ENCODE assay signal across 29 cellular contexts in genomic region chr10:25504838-25505237, GRCh38.
"Had no signal": no experiment of that assay in that cellular context is flagged by ENCODE, and none has a peak within 500 bp of the region (broad histone marks: within the 10 kb centered on the region; RNA-seq: fewer than 3 reads in every experiment).

No MANE protein-coding gene starts in this region.

- DNase-seq: colonic mucosa; cortex of kidney; dermis blood vessel endothelial cell; dorsolateral prefrontal cortex; effector CD4-positive, alpha-beta T cell; effector CD8-positive, alpha-beta T cell; effector memory CD4-positive, alpha-beta T cell; effector memory CD8-positive, alpha-beta T cell; endodermal cell; erythroblast; esophagus squamous epithelium; foreskin fibroblast; foreskin keratinocyte; foreskin melanocyte; gastrocnemius medialis; glutamatergic neuron; head of caudate nucleus; heart left ventricle; heart right ventricle had no signal

- H3K27me3 Mint-ChIP-seq: dendritic cell treated with granulocyte-macrophage colony-stimulating factor and Interleukin-4, amounts not matched to agents 40 ng/mL and 50 ng/mL, for 4 days; effector memory CD8-positive, alpha-beta T cell had no signal

- H3K4me3 ChIP-seq: colonic mucosa, coronary artery, dorsolateral prefrontal cortex, esophagus muscularis mucosa, esophagus squamous epithelium, gastrocnemius medialis, gastroesophageal sphincter, heart left ventricle, heart right ventricle had no signal

- H3K9me3 ChIP-seq: colonic mucosa, esophagus muscularis mucosa, esophagus squamous epithelium, gastrocnemius medialis, gastroesophageal sphincter, heart left ventricle, heart right ventricle had no signal

- H3K9me3 Mint-ChIP-seq: dendritic cell treated with granulocyte-macrophage colony-stimulating factor and Interleukin-4, amounts not matched to agents 40 ng/mL and 50 ng/mL, for 4 days; endodermal cell had no signal

- H3K27ac Mint-ChIP-seq: dendritic cell treated with granulocyte-macrophage colony-stimulating factor and Interleukin-4, amounts not matched to agents 40 ng/mL and 50 ng/mL, for 4 days; effector memory CD8-positive, alpha-beta T cell; endodermal cell had no signal

- H3K4me1 ChIP-seq: colonic mucosa, esophagus muscularis mucosa, esophagus squamous epithelium, foreskin keratinocyte, gastroesophageal sphincter had no signal

- ATAC-seq: effector memory CD8-positive, alpha-beta T cell; esophagus mucosa; foreskin keratinocyte; gastrocnemius medialis; gastroesophageal sphincter; heart left ventricle; heart right ventricle had no signal

- H3K27ac ChIP-seq: colonic mucosa, coronary artery, dorsolateral prefrontal cortex, epithelial cell of prostate, esophagus muscularis mucosa, esophagus squamous epithelium, foreskin keratinocyte, gastrocnemius medialis, gastroesophageal sphincter, heart left ventricle, heart right ventricle had no signal

- H3K36me3 ChIP-seq: colonic mucosa, esophagus muscularis mucosa, esophagus squamous epithelium, gastrocnemius medialis, gastroesophageal sphincter, heart left ventricle, heart right ventricle had no signal

- H3K4me3 Mint-ChIP-seq: dendritic cell treated with granulocyte-macrophage colony-stimulating factor and Interleukin-4, amounts not matched to agents 40 ng/mL and 50 ng/mL, for 4 days; effector memory CD8-positive, alpha-beta T cell; endodermal cell had no signal

- H3K27me3 ChIP-seq: colonic mucosa, dorsolateral prefrontal cortex, esophagus muscularis mucosa, esophagus squamous epithelium, foreskin keratinocyte, gastrocnemius medialis, gastroesophageal sphincter, heart left ventricle, heart right ventricle had no signal

- FAIRE-seq: colon, endometrium, endothelial cell of umbilical vein, frontal cortex had no signal
